In genomic region chr6:29236634-29237033, GRCh38 we compare ENCODE assay signal across 29 cellular contexts.
"Had no signal": no experiment of that assay in that cellular context is flagged by ENCODE, and none has a peak within 500 bp of the region (broad histone marks: within the 10 kb centered on the region; RNA-seq: fewer than 3 reads in every experiment).

No MANE protein-coding gene starts in this region.

- ATAC-seq: activated CD4-positive, alpha-beta T cell treated with anti-CD3 and anti-CD28 coated beads for 36 hours; activated CD8-positive, alpha-beta memory T cell treated with anti-CD3 and anti-CD28 coated beads, Interleukin-2, amount 10 ng/mL, durations not matched to agents 7 days and 5 days; activated CD8-positive, alpha-beta T cell treated with anti-CD3 and anti-CD28 coated beads, Interleukin-2, amount 10 ng/mL, durations not matched to agents 7 days and 5 days; activated naive CD4-positive, alpha-beta T cell treated with anti-CD3 and anti-CD28 coated beads, Interleukin-2, amount 50 U/mL, for 72 hours; gastroesophageal sphincter had no signal

- DNase-seq: activated CD4-positive, alpha-beta memory T cell treated with anti-CD3 and anti-CD28 coated beads for 36 hours; activated CD4-positive, alpha-beta T cell treated with anti-CD3 and anti-CD28 coated beads for 36 hours; activated CD4-positive, alpha-beta T cell treated with anti-CD3 and anti-CD28 coated beads, Interleukin-2, amount 10 ng/mL, durations not matched to agents 24 days and 14 days; activated CD4-positive, CD25-positive, alpha-beta regulatory T cell; activated CD4-positive, CD25-positive, alpha-beta regulatory T cell treated with anti-CD3 and anti-CD28 coated beads, Interleukin-2, amount 50 U/mL, for 72 hours; activated CD8-positive, alpha-beta memory T cell treated with anti-CD3 and anti-CD28 coated beads, Interleukin-2, amount 10 ng/mL, durations not matched to agents 7 days and 5 days; activated CD8-positive, alpha-beta memory T cell treated with anti-CD3 and anti-CD28 coated beads, Interleukin-2, amount 50 U/mL, for 4 hours; activated CD8-positive, alpha-beta T cell treated with anti-CD3 and anti-CD28 coated beads, Interleukin-2, amount 10 ng/mL, durations not matched to agents 7 days and 5 days; activated effector memory CD4-positive, alpha-beta T cell treated with anti-CD3 and anti-CD28 coated beads, Interleukin-2, amount 50 U/mL, for 16 hours; activated naive CD4-positive, alpha-beta T cell treated with anti-CD3 and anti-CD28 coated beads for 36 hours; activated naive CD8-positive, alpha-beta T cell treated with anti-CD3 and anti-CD28 coated beads, Interleukin-2, amount 10 ng/mL, durations not matched to agents 7 days and 5 days; activated T-cell treated with anti-CD3 and anti-CD28 coated beads, Interleukin-2, amount 50 U/mL, for 1 hour; activated T-cell treated with anti-CD3 and anti-CD28 coated beads, Interleukin-2, amount 50 U/mL, for 48 hours; central memory CD4-positive, alpha-beta T cell; cerebellar nuclear complex; colonic mucosa; effector CD8-positive, alpha-beta T cell; esophagus squamous epithelium; foreskin melanocyte; head of caudate nucleus; T-helper 2 cell had no signal

- H3K27me3 ChIP-seq: ascending aorta, breast epithelium, cardiac muscle cell, colonic mucosa, esophagus squamous epithelium, gastroesophageal sphincter had no signal

- H3K9me3 ChIP-seq: ascending aorta, breast epithelium, colonic mucosa, esophagus squamous epithelium, gastroesophageal sphincter had no signal

- H3K27ac ChIP-seq: ascending aorta, breast epithelium, cardiac muscle cell, colonic mucosa, epithelial cell of prostate, esophagus squamous epithelium, gastroesophageal sphincter had no signal

- FAIRE-seq: endometrium, endothelial cell of umbilical vein had no signal

- H3K4me1 ChIP-seq: ascending aorta, breast epithelium, colonic mucosa, esophagus squamous epithelium, gastroesophageal sphincter had no signal

- H3K36me3 ChIP-seq: ascending aorta, breast epithelium, cardiac muscle cell, colonic mucosa, esophagus squamous epithelium, gastroesophageal sphincter had no signal

- H3K4me3 ChIP-seq: ascending aorta, breast epithelium, cardiac muscle cell, colonic mucosa, esophagus squamous epithelium, gastroesophageal sphincter had no signal
